1 cellular context compared by ENCODE assay signal in genomic region chr10:35231646-35232045, GRCh38.
TF ChIP-seq lines count a peak whose summit lies in the region.

No MANE protein-coding gene starts in this region.

TF ChIP-seq in HepG2, 621 proteins besides CTCF, POLR2A, EP300 and RAD21 (continued from another document):
- TF ChIP-seq ZNF770 (CRISPR knock-in tag; IDR thresholded peaks at IDR 0.05) (0 out of 2 replicates have a peak, but pooled peaks have one; percentile 16), NR2C2 (CRISPR knock-in tag; IDR thresholded peaks at IDR 0.05; ENCODE audit: borderline replicate concordance) (no peak)
- TF ChIP-seq, protein P1, sequence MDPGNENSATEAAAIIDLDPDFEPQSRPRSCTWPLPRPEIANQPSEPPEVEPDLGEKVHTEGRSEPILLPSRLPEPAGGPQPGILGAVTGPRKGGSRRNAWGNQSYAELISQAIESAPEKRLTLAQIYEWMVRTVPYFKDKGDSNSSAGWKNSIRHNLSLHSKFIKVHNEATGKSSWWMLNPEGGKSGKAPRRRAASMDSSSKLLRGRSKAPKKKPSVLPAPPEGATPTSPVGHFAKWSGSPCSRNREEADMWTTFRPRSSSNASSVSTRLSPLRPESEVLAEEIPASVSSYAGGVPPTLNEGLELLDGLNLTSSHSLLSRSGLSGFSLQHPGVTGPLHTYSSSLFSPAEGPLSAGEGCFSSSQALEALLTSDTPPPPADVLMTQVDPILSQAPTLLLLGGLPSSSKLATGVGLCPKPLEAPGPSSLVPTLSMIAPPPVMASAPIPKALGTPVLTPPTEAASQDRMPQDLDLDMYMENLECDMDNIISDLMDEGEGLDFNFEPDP (CRISPR knock-in tag; conservative IDR thresholded peaks at IDR 0.05), result 0 out of 2 replicates have a peak, but pooled peaks have one; percentile 22
